30 cellular contexts compared by ENCODE assay signal in the genomic region with DNA sequence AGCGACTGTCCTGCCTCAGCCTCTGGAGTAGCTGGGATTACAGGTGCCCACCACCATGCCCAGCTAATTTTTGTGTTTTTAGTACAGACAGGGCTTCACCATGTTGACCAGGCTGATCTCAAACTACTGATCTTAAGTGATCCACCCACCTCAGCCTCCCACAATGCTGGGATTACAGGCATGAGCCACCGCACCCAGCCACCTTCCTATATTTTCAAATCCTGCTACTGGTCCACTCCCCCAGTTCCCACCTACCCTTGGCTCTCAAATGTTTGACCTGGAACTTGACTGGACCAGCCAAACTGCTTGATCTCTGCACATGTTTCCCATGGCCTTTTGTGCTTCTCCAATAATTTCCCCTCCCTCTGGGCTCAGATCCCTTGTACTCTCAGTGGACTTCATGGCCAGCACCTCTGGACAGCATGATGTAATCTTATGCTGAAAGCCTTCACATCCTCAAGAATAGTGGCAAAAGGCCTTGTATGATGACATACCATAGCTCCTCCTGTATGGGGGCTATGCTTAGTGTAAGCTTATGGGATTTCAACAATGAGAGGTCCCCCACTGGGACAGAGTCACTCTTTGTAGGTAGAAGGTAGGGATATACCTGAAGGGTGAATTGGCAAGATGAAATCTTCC. TPM values are rescaled to one million over a fixed set of nuclear protein-coding genes. Genes with fewer than 3 reads are reported as not detected.
DNase-seq lines count a peak whose midpoint lies in the region; ATAC-seq, FAIRE-seq and TF ChIP-seq lines count a peak whose summit lies in the region.
"Had no signal": no experiment of that assay in that cellular context is flagged by ENCODE, and none has a peak within 500 bp of the region (broad histone marks: within the 10 kb centered on the region; RNA-seq: fewer than 3 reads in every experiment).

No MANE protein-coding gene starts in this region.

- H3K9me3 Mint-ChIP-seq in brain (no peaks in the 10 kb centered on the region), nephron (no peaks in the 10 kb centered on the region)
- H3K9me3 Mint-ChIP-seq: CD8-positive, alpha-beta T cell had no signal

- no peak for TF ChIP-seq RAD21 in HepG2 (CRISPR knock-in tag; IDR thresholded peaks at IDR 0.05)

- BruUV-seq in HepG2 (replicated peaks; lab: Mats Ljungman, UMichigan), result no TSS peak

- DNase-seq in HepG2 (ENCODE audit: low spot score) (no peak), right lobe of liver (no peak), NCI-H2227 treated with DMSO at 0.1 percent for 48 hours (lab: John Stamatoyannopoulos, UW) (no peak), kidney glomerular epithelial cell (lab: John Stamatoyannopoulos, UW) (no peak)
- DNase-seq: AML-193; C1 segment of cervical spinal cord; Caco-2; CD8-positive, alpha-beta T cell; DMS 273 treated with DMSO at 0.1 percent for 48 hours; DMS79; EL; GF-D8; GOT3; NCI-H1092; NCI-H1417 treated with DMSO at 0.1 percent for 48 hours; NCI-H1694 treated with DMSO at 0.1 percent for 48 hours; NCI-H2081; NCI-H226; NCI-H510A; NCI-H69; SIG-M5 had no signal

- peaks cover 39% of the 10 kb centered on the region for H3K27me3 Mint-ChIP-seq in brain
- H3K27me3 Mint-ChIP-seq in nephron (ENCODE audit: low read depth), result peaks cover 43% of the 10 kb centered on the region

- TF ChIP-seq CTCF in HepG2 (CRISPR knock-in tag; IDR thresholded peaks at IDR 0.05) (no peak), right lobe of liver (IDR thresholded peaks at IDR 0.05) (no peak), brain (conservative IDR thresholded peaks at IDR 0.05) (no peak), nephron (IDR thresholded peaks at IDR 0.05; ENCODE audit: unreplicated experiment in 3 of 3) (no peak)

- peak overlapping the region in 2 of 5 experiments; percentile 25 to 44 for H3K27ac Mint-ChIP-seq in brain
- H3K27ac Mint-ChIP-seq in nephron, result peak overlapping the region in 2 of 3 experiments; percentile 69 to 82
- H3K27ac Mint-ChIP-seq: CD8-positive, alpha-beta T cell had no signal

- H2AFZ ChIP-seq in HepG2 (ENCODE audit: low read length), result no peak overlapping the region

- H3K27ac ChIP-seq in HepG2 (ENCODE audit: extremely low read length, insufficient read depth, low read length) (no peak overlapping the region), right lobe of liver (no peak overlapping the region)
- H3K27ac ChIP-seq: A549, HL-60, SK-N-MC had no signal

- H3K4me3 ChIP-seq in HepG2 (replicated peaks in 1 of 3; ENCODE audit: insufficient read depth in 1 of 3, low read depth in 2 of 3, low read length in 3 of 3), result no peak overlapping the region
- H3K4me3 ChIP-seq in right lobe of liver, result no peak overlapping the region
- H3K4me3 ChIP-seq: A549, HAP-1, SK-N-MC had no signal

- TF ChIP-seq POLR2A in HepG2 (IDR thresholded peaks at IDR 0.05; ENCODE audit: insufficient read depth in 1 of 2, low read depth in 2 of 2, low read length in 2 of 2) (no peak), right lobe of liver (IDR thresholded peaks at IDR 0.05) (no peak)

- POLR2A ChIA-PET in HepG2 (lab: Yijun Ruan, JAX), result no interaction called here

- H3K27me3 ChIP-seq in HepG2 (ENCODE audit: control insufficient read depth in 1 of 2, insufficient read depth in 2 of 2, low read length in 2 of 2) (peaks cover 2 to 58% of the 10 kb centered on the region in 2 experiments; a peak in 4 of 5 replicates), right lobe of liver (peaks cover 0 to 12% of the 10 kb centered on the region in 2 donors)

- intact Hi-C loops in HepG2 (cut with micrococcal nuclease; ENCODE audit: unreplicated experiment) (loop anchor here (10.0 kb wide), 1 partner anchor 434 kb away; no protein-coding TSS in a partner anchor), right lobe of liver (cut with DNase I) (no loop called here)

- H3K9ac ChIP-seq in HepG2 (ENCODE audit: insufficient read depth, low read depth, low read length), result no peak overlapping the region

- H3K4me1 Mint-ChIP-seq in brain (peaks cover 33% of the 10 kb centered on the region), nephron (peaks cover 71% of the 10 kb centered on the region)

- WGBS in HepG2 (ENCODE audit: low lambda C conversion rate), result 3% methylated on average over 2 of the region's 2 CpGs
- 100% methylated on average over 2 of the region's 2 CpGs for WGBS in right lobe of liver (ENCODE audit: insufficient coverage, low coverage, low lambda C conversion rate, missing lambda C conversion rate)

- H4K20me1 ChIP-seq in HepG2 (ENCODE audit: insufficient read depth, low read length), result no peaks in the 10 kb centered on the region

- H3K36me3 ChIP-seq in HepG2 (replicated peaks in 1 of 2; ENCODE audit: control insufficient read depth in 1 of 2, insufficient read depth in 2 of 2, low read length in 2 of 2) (no peaks in the 10 kb centered on the region), right lobe of liver (no peaks in the 10 kb centered on the region)
- H3K36me3 ChIP-seq: HAP-1 had no signal

- ATAC-seq in HepG2 (no peak), right lobe of liver (no peak), HG03097 (IDR thresholded peaks at IDR 0.05; ENCODE audit: low FRiP score, unreplicated experiment) (no peak)
- ATAC-seq: A549; CD8-positive, alpha-beta T cell; Panc1 had no signal

- TF ChIP-seq EP300 in HepG2 (IDR thresholded peaks at IDR 0.05; ENCODE audit: low read depth in 2 of 2, low read length in 2 of 2), result no peak
- no peak for TF ChIP-seq EP300 in HepG2 (CRISPR knock-in tag; IDR thresholded peaks at IDR 0.05; ENCODE audit: borderline replicate concordance)

- FAIRE-seq in HepG2 (lab: Jason Lieb, UNC), result no peak
- FAIRE-seq: A549, GM12891 had no signal

- CTCF ChIA-PET in HepG2 (lab: Yijun Ruan, JAX; ENCODE audit: low intra/inter-chr PET ratio, low total read pairs), result no interaction called here

- no peaks in the 10 kb centered on the region for H3K79me2 ChIP-seq in HepG2 (ENCODE audit: insufficient read depth, low read length)

- H3K36me3 Mint-ChIP-seq in brain (no peaks in the 10 kb centered on the region), nephron (ENCODE audit: low read depth) (no peaks in the 10 kb centered on the region)

- no peak overlapping the region for H3K4me2 ChIP-seq in HepG2 (ENCODE audit: low read depth, low read length)
- H3K4me2 ChIP-seq: A549 had no signal

- H3K4me3 Mint-ChIP-seq in brain (peak overlapping the region in 3 of 5 experiments; percentile 81 to 90 (median 83)), nephron (peak overlapping the region in 1 of 3 experiments; percentile 77)

- H3K4me1 ChIP-seq in HepG2 (ENCODE audit: insufficient read depth, low read length) (0 out of 2 replicates have a peak, but pooled peaks cover 7% of the 10 kb centered on the region), right lobe of liver (peaks cover 0 to 12% (median 0%) of the 10 kb centered on the region in 4 donors)

- no peaks in the 10 kb centered on the region for H3K9me3 ChIP-seq in HepG2 (ENCODE audit: low read length)
- H3K9me3 ChIP-seq in right lobe of liver, result no peaks in the 10 kb centered on the region
- H3K9me3 ChIP-seq: A549, Caco-2, HAP-1 had no signal

- in situ Hi-C loops in HepG2 (cut with HindIII; ENCODE audit: extremely low pct_ligation_motif_present, low pct_unique_long_range_greater_than_20kb), result no loop called here

RNA-seq across cellular contexts. Expression of a gene that starts 2.5 kb away (rescaled TPM):
- total RNA-seq in HepG2 (2016; rRNA removed; fragmentation: Illumina TruSeq; extraction: Trizol) (not detected in 2 replicates), right lobe of liver (under 1 TPM in 3 of 6 experiments, not detected in 3; 0.11 to 0.46 (median 0.23) TPM)
- not detected in 2 replicates for total RNA-seq in HepG2 (2016; cell fraction: cytosol; rRNA removed; fragmentation: Illumina TruSeq; extraction: Trizol; ENCODE audit: low read depth)
- not detected in 2 replicates for total RNA-seq in HepG2 (2016; cell fraction: insoluble cytoplasmic fraction; rRNA removed; fragmentation: Illumina TruSeq; extraction: Trizol)
- total RNA-seq in HepG2 (2016; cell fraction: membrane; rRNA removed; fragmentation: Illumina TruSeq; extraction: Trizol), result not detected in 2 replicates
- not detected in 2 replicates for total RNA-seq in HepG2 (2016; cell fraction: nucleus; rRNA removed; fragmentation: Illumina TruSeq; extraction: Trizol)
- polyA plus RNA-seq in HepG2 (2011; rRNA removed) (not detected in 2 replicates), brain (ENCODE audit: insufficient read depth, low read depth, low replicate concordance) (8.9 TPM)
- not detected in 2 replicates for polyA plus RNA-seq in HepG2 (2011; cell fraction: cytosol; rRNA removed)
- polyA plus RNA-seq in HepG2 (2011; cell fraction: nucleus; rRNA removed), result not detected in 2 replicates
- polyA plus RNA-seq in HepG2 (2012), result not detected in 2 replicates
- not detected in 2 replicates for polyA plus RNA-seq in HepG2 (2016; cell fraction: cytosol; fragmentation: Illumina TruSeq; extraction: Trizol; ENCODE audit: low read depth)
- polyA plus RNA-seq in HepG2 (2016; cell fraction: insoluble cytoplasmic fraction; fragmentation: Illumina TruSeq; extraction: Trizol; ENCODE audit: low read depth), result not detected in 2 replicates
- polyA plus RNA-seq in HepG2 (2016; cell fraction: membrane; fragmentation: Illumina TruSeq; extraction: Trizol; ENCODE audit: low read depth), result not detected in 2 replicates
- not detected in 2 replicates for polyA plus RNA-seq in HepG2 (2016; cell fraction: nucleus; fragmentation: Illumina TruSeq; extraction: Trizol; ENCODE audit: insufficient read depth, low read depth)
- not detected in 2 replicates for polyA minus RNA-seq in HepG2 (2011; rRNA and poly(A)+ RNA removed; ENCODE audit: low replicate concordance)
- not detected in 2 replicates for polyA minus RNA-seq in HepG2 (2011; cell fraction: cytosol; rRNA and poly(A)+ RNA removed)
- not detected in 2 replicates for polyA minus RNA-seq in HepG2 (2011; cell fraction: nucleus; rRNA and poly(A)+ RNA removed)

RNA-seq across cellular contexts. Expression of a gene that starts 22.1 kb away (rescaled TPM):
- not detected in 2 replicates for total RNA-seq in HepG2 (2016; rRNA removed; fragmentation: Illumina TruSeq; extraction: Trizol)
- total RNA-seq in HepG2 (2016; cell fraction: cytosol; rRNA removed; fragmentation: Illumina TruSeq; extraction: Trizol; ENCODE audit: low read depth), result not detected in 2 replicates
- total RNA-seq in HepG2 (2016; cell fraction: insoluble cytoplasmic fraction; rRNA removed; fragmentation: Illumina TruSeq; extraction: Trizol), result not detected in 2 replicates
- total RNA-seq in HepG2 (2016; cell fraction: membrane; rRNA removed; fragmentation: Illumina TruSeq; extraction: Trizol), result not detected in 2 replicates
- total RNA-seq in HepG2 (2016; cell fraction: nucleus; rRNA removed; fragmentation: Illumina TruSeq; extraction: Trizol), result not detected in 2 replicates
- not detected in 2 replicates for polyA plus RNA-seq in HepG2 (2011; rRNA removed)
- not detected in 2 replicates for polyA plus RNA-seq in HepG2 (2011; cell fraction: cytosol; rRNA removed)
- not detected in 2 replicates for polyA plus RNA-seq in HepG2 (2011; cell fraction: nucleus; rRNA removed)
- polyA plus RNA-seq in HepG2 (2012), result not detected in 2 replicates
- not detected in 2 replicates for polyA plus RNA-seq in HepG2 (2016; cell fraction: cytosol; fragmentation: Illumina TruSeq; extraction: Trizol; ENCODE audit: low read depth)
- not detected in 2 replicates for polyA plus RNA-seq in HepG2 (2016; cell fraction: insoluble cytoplasmic fraction; fragmentation: Illumina TruSeq; extraction: Trizol; ENCODE audit: low read depth)
- not detected in 2 replicates for polyA plus RNA-seq in HepG2 (2016; cell fraction: membrane; fragmentation: Illumina TruSeq; extraction: Trizol; ENCODE audit: low read depth)
- polyA plus RNA-seq in HepG2 (2016; cell fraction: nucleus; fragmentation: Illumina TruSeq; extraction: Trizol; ENCODE audit: insufficient read depth, low read depth), result not detected in 2 replicates
- not detected in 2 replicates for polyA minus RNA-seq in HepG2 (2011; rRNA and poly(A)+ RNA removed; ENCODE audit: low replicate concordance)
- not detected in 2 replicates for polyA minus RNA-seq in HepG2 (2011; cell fraction: cytosol; rRNA and poly(A)+ RNA removed)
- not detected in 2 replicates for polyA minus RNA-seq in HepG2 (2011; cell fraction: nucleus; rRNA and poly(A)+ RNA removed)
- not detected for total RNA-seq in right lobe of liver
- polyA plus RNA-seq in brain (ENCODE audit: insufficient read depth, low read depth, low replicate concordance), result not detected
- total RNA-seq: Caco-2; CD8-positive, alpha-beta T cell had no signal
- polyA plus RNA-seq: A549 had no signal

RNA-seq across cellular contexts. Expression of a gene that starts 23.7 kb away (rescaled TPM):
- total RNA-seq in HepG2 (2016; rRNA removed; fragmentation: Illumina TruSeq; extraction: Trizol) (15.5 and 17.5 TPM in 2 replicates), right lobe of liver (10 to 100 TPM; 17.7 to 29.3 (median 21.6) TPM)
- 3.7 and 4.4 TPM in 2 replicates for total RNA-seq in HepG2 (2016; cell fraction: cytosol; rRNA removed; fragmentation: Illumina TruSeq; extraction: Trizol; ENCODE audit: low read depth)
- total RNA-seq in HepG2 (2016; cell fraction: insoluble cytoplasmic fraction; rRNA removed; fragmentation: Illumina TruSeq; extraction: Trizol), result 14.4 and 19.5 TPM in 2 replicates
- total RNA-seq in HepG2 (2016; cell fraction: membrane; rRNA removed; fragmentation: Illumina TruSeq; extraction: Trizol), result 12.2 and 12.3 TPM in 2 replicates
- total RNA-seq in HepG2 (2016; cell fraction: nucleus; rRNA removed; fragmentation: Illumina TruSeq; extraction: Trizol), result 8.2 and 9.7 TPM in 2 replicates
- polyA plus RNA-seq in HepG2 (2011; rRNA removed) (14.0 and 14.9 TPM in 2 replicates), brain (ENCODE audit: insufficient read depth, low read depth, low replicate concordance) (26.6 TPM)
- 11.7 and 13.2 TPM in 2 replicates for polyA plus RNA-seq in HepG2 (2011; cell fraction: cytosol; rRNA removed)
- 10.4 and 13.2 TPM in 2 replicates for polyA plus RNA-seq in HepG2 (2011; cell fraction: nucleus; rRNA removed)
- 11.7 and 15.8 TPM in 2 replicates for polyA plus RNA-seq in HepG2 (2012)
- polyA plus RNA-seq in HepG2 (2016; cell fraction: cytosol; fragmentation: Illumina TruSeq; extraction: Trizol; ENCODE audit: low read depth), result 2.4 and 2.6 TPM in 2 replicates
- 17.1 and 20.4 TPM in 2 replicates for polyA plus RNA-seq in HepG2 (2016; cell fraction: insoluble cytoplasmic fraction; fragmentation: Illumina TruSeq; extraction: Trizol; ENCODE audit: low read depth)
- 5.8 and 6.7 TPM in 2 replicates for polyA plus RNA-seq in HepG2 (2016; cell fraction: membrane; fragmentation: Illumina TruSeq; extraction: Trizol; ENCODE audit: low read depth)
- 17.2 and 17.5 TPM in 2 replicates for polyA plus RNA-seq in HepG2 (2016; cell fraction: nucleus; fragmentation: Illumina TruSeq; extraction: Trizol; ENCODE audit: insufficient read depth, low read depth)
- polyA minus RNA-seq in HepG2 (2011; rRNA and poly(A)+ RNA removed; ENCODE audit: low replicate concordance), result 16.9 and 50.8 TPM in 2 replicates
- 13.0 and 14.5 TPM in 2 replicates for polyA minus RNA-seq in HepG2 (2011; cell fraction: cytosol; rRNA and poly(A)+ RNA removed)
- polyA minus RNA-seq in HepG2 (2011; cell fraction: nucleus; rRNA and poly(A)+ RNA removed), result 17.1 and 25.0 TPM in 2 replicates
